ENCODE assay signal across 8 cellular contexts in the genomic region with DNA sequence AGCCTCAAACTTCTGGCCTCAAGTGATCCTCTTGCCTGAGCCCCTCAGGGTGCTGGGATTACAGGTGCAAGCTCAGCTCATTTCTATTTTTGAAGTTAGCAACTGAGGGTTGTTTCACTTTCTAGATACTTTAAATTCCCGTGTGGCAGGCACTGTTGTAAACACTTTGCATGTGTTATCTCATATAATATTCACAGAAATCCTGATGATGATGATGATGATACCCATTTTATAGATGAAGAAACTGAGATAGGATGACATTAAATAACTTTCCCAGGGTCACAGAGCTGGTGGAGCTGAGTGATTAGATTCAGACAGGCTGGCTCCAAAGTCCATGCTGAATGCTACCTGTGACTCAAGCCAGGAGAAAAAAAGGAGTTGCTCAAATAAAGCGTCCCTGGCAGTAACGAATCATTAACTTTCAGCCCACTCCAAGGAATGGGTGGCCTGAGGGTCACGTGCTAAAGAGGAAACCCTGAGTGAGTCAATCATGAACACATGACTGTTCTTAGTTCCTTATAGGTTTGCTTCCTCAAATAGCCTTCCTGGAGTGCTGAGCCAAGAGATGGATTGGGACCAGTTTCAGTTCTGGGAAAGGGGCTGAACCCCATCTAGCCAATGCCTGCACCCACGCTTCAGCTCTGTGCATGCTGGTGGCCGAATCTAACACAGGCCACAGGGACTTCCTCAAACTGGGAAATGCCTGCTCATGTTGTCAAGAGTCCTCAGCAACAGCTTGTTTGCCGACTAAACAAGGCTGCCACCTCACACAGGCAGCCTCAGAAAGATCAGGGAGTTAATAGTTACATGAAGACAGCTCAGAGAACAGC. TPM values are rescaled to one million over a fixed set of nuclear protein-coding genes. Genes with fewer than 3 reads are reported as not detected.
A peak's percentile ranks its signal among the peaks of the same experiment; 100 is the strongest.
DNase-seq lines count a peak whose midpoint lies in the region; ATAC-seq, FAIRE-seq and TF ChIP-seq lines count a peak whose summit lies in the region.

No MANE protein-coding gene starts in this region.

- H2AFZ ChIP-seq in keratinocyte (ENCODE audit: control insufficient read depth, low read length) = peak overlapping the region; percentile 67

- peak overlapping the region; percentile 61 for H3K9ac ChIP-seq in keratinocyte (ENCODE audit: control insufficient read depth, extremely low read depth, insufficient read depth, low read length)

- dilution Hi-C loops in keratinocyte (cut with MboI; ENCODE audit: extremely low pct_ligation_motif_present, low sequenced_read_pairs) = no loop called here

- peaks cover 24% of the 10 kb centered on the region for H3K4me1 ChIP-seq in keratinocyte (ENCODE audit: control insufficient read depth, extremely low read depth, insufficient read depth, low read length)

- no peaks in the 10 kb centered on the region for H4K20me1 ChIP-seq in keratinocyte (ENCODE audit: control insufficient read depth, extremely low read depth, insufficient read depth, low read length)

- TF ChIP-seq CTCF in brain microvascular endothelial cell (IDR thresholded peaks at IDR 0.05; ENCODE audit: low read depth, low read length, missing control alignments) = no peak
- TF ChIP-seq CTCF in keratinocyte (optimal IDR thresholded peaks at IDR 0.05 in 1 of 3, IDR thresholded peaks at IDR 0.05 in 1 of 3, conservative IDR thresholded peaks at IDR 0.05 in 1 of 3; ENCODE audit: extremely low read depth in 1 of 3, insufficient read depth in 2 of 3, low read length in 3 of 3) = no peak

- peak overlapping the region; percentile 80 for H3K4me2 ChIP-seq in keratinocyte (ENCODE audit: control insufficient read depth, extremely low read depth, insufficient read depth, low read depth, low read length)

- peak; percentile 71 for ATAC-seq in HG03135 (IDR thresholded peaks at IDR 0.05; ENCODE audit: unreplicated experiment)
- peak; percentile 67 for ATAC-seq in stimulated activated naive CD8-positive, alpha-beta T cell treated with anti-CD3 and anti-CD28 coated beads, Interleukin-15, Interleukin-2, amounts not matched to agents 100 U/mL and 50 U/mL, for 24 hours

- H3K9me3 ChIP-seq in keratinocyte (ENCODE audit: control insufficient read depth, low read depth, low read length) = no peaks in the 10 kb centered on the region

- no peaks in the 10 kb centered on the region for H3K79me2 ChIP-seq in keratinocyte (ENCODE audit: control insufficient read depth, insufficient read depth, low read length)

- peak; percentile 95 for FAIRE-seq in keratinocyte (lab: Jason Lieb, UNC)

- no peaks in the 10 kb centered on the region for H3K36me3 ChIP-seq in brain microvascular endothelial cell (replicated peaks)
- H3K36me3 ChIP-seq in keratinocyte (ENCODE audit: control insufficient read depth in 2 of 2, extremely low read depth in 1 of 2, insufficient read depth in 2 of 2, low read length in 2 of 2) = no peaks in the 10 kb centered on the region

- no peak overlapping the region for H3K27ac ChIP-seq in brain microvascular endothelial cell
- peak overlapping the region; percentile 82 for H3K27ac ChIP-seq in keratinocyte (ENCODE audit: control insufficient read depth, insufficient read depth, low read length)

- DNase-seq in DMS79 (lab: John Stamatoyannopoulos, UW) = peak; percentile 84
- peak; percentile 25 for DNase-seq in NCI-H526 treated with DMSO at 0.1 percent for 48 hours (lab: John Stamatoyannopoulos, UW)
- DNase-seq in brain microvascular endothelial cell = peak; percentile 35
- DNase-seq in keratinocyte (ENCODE audit: low read depth, low spot score) = peak; percentile 75
- DNase-seq in stimulated activated naive CD8-positive, alpha-beta T cell treated with anti-CD3 and anti-CD28 coated beads, Interleukin-15, Interleukin-2, amounts not matched to agents 100 U/mL and 50 U/mL, for 24 hours = peak; percentile 17
- DNase-seq in NCI-H1105 (lab: John Stamatoyannopoulos, UW) = no peak

- H3K9me1 ChIP-seq in keratinocyte (ENCODE audit: control insufficient read depth, extremely low read depth, insufficient read depth, low read length) = no peaks in the 10 kb centered on the region

- H3K4me3 ChIP-seq in brain microvascular endothelial cell (ENCODE audit: low read depth, low read length) = no peak overlapping the region
- H3K4me3 ChIP-seq in keratinocyte (ENCODE audit: control insufficient read depth in 2 of 3, extremely low read depth in 1 of 3, insufficient read depth in 2 of 3, low read depth in 1 of 3, low read length in 3 of 3) = peak overlapping the region in 2 of 3 experiments; percentile 47 to 51

- peak; percentile 38 for TF ChIP-seq POLR2A in GM19193 (IDR thresholded peaks at IDR 0.05; ENCODE audit: extremely low read depth, insufficient read depth, insufficient read length)

- in situ Hi-C loops in brain microvascular endothelial cell (cut with HindIII; ENCODE audit: low pct_ligation_motif_present, low sequenced_read_pairs) = no loop called here

- H3K27me3 ChIP-seq in brain microvascular endothelial cell (replicated peaks) (no peaks in the 10 kb centered on the region), keratinocyte (ENCODE audit: control insufficient read depth, extremely low read depth, insufficient read depth, low read length) (no peaks in the 10 kb centered on the region)

RNA-seq across cellular contexts. Expression of a gene that starts 52.8 kb away (rescaled TPM):
- polyA plus RNA-seq in keratinocyte = 6.8 to 7.2 TPM (median 6.9 TPM) in 3 replicates
- 7.9 TPM for polyA plus RNA-seq in keratinocyte (2011; ENCODE audit: low read depth)
- 4.2 and 5.2 TPM in 2 replicates for polyA plus RNA-seq in keratinocyte (2011; cell fraction: cytosol; rRNA removed)
- polyA plus RNA-seq in keratinocyte (2011; cell fraction: nucleus; rRNA removed) = 7.4 and 7.7 TPM in 2 replicates
- polyA plus RNA-seq in keratinocyte (2012; ENCODE audit: low replicate concordance) = 6.4 and 11.4 TPM in 2 replicates
- polyA minus RNA-seq in keratinocyte = 9.4 to 13.8 TPM (median 11.7 TPM) in 3 replicates
- polyA minus RNA-seq in keratinocyte (2011; cell fraction: cytosol; rRNA and poly(A)+ RNA removed) = 12.3 TPM
- 15.2 and 15.6 TPM in 2 replicates for polyA minus RNA-seq in keratinocyte (2011; cell fraction: nucleus; rRNA and poly(A)+ RNA removed)
